In genomic region chr17:4318596-4318995, GRCh38 we compare ENCODE assay signal across 17 cellular contexts. TPM values are rescaled to one million over a fixed set of nuclear protein-coding genes. Genes with fewer than 3 reads are reported as not detected.
DNase-seq lines count a peak whose midpoint lies in the region; ATAC-seq and TF ChIP-seq lines count a peak whose summit lies in the region.
"Had no signal": no experiment of that assay in that cellular context is flagged by ENCODE, and none has a peak within 500 bp of the region (broad histone marks: within the 10 kb centered on the region; RNA-seq: fewer than 3 reads in every experiment).

No MANE protein-coding gene starts in this region.

- H3K4me1 ChIP-seq in HEK293 (ENCODE audit: control insufficient read depth, insufficient read depth, low read length) (peaks cover 28% of the 10 kb centered on the region), foreskin keratinocyte (peaks cover 31% of the 10 kb centered on the region), skeletal muscle satellite cell (ENCODE audit: control insufficient read depth, insufficient read depth, low read length) (peaks cover 8% of the 10 kb centered on the region), HAP-1 (peaks cover 2% of the 10 kb centered on the region; the same call in 1 of the 2 replicates)

- H3K9me3 ChIP-seq in HEK293 (ENCODE audit: control insufficient read depth, insufficient read depth, low read depth, low read length) (no peaks in the 10 kb centered on the region), skeletal muscle satellite cell (replicated peaks; ENCODE audit: low read length) (no peaks in the 10 kb centered on the region), HAP-1 (no peaks in the 10 kb centered on the region)
- H3K9me3 ChIP-seq: vagina had no signal

- H3K27me3 Mint-ChIP-seq in activated T-helper 2 cell treated with anti-CD3 and anti-CD28 coated beads, Interferon-gamma antibody, Interleukin-2, Interleukin-4, amounts not matched to agents 10 μg/mL and 5 μg/mL and 100 μg/mL, durations not matched to agents 14 hours and 24 hours and 36 hours (ENCODE audit: low read depth) = no peaks in the 10 kb centered on the region
- H3K27me3 Mint-ChIP-seq: CD4-positive, alpha-beta T cell had no signal

- in situ Hi-C loops in HAP-1 (cut with MboI; ENCODE audit: low sequenced_read_pairs) = no loop called here

- H3K4me3 ChIP-seq in HEK293 (ENCODE audit: low read depth, low read length) (no peak overlapping the region), skeletal muscle satellite cell (ENCODE audit: low read length) (no peak overlapping the region), HAP-1 (no peak overlapping the region)
- H3K4me3 ChIP-seq: vagina had no signal

- ATAC-seq in foreskin keratinocyte (no peak), HG03025 (IDR thresholded peaks at IDR 0.05; ENCODE audit: low FRiP score, unreplicated experiment) (no peak)
- ATAC-seq: Panc1 had no signal

- H3K36me3 ChIP-seq in HEK293 (ENCODE audit: control insufficient read depth in 2 of 2, insufficient read depth in 1 of 2, low read length in 2 of 2) (no peaks in the 10 kb centered on the region), skeletal muscle satellite cell (ENCODE audit: insufficient read depth, low read length) (no peaks in the 10 kb centered on the region), HAP-1 (replicated peaks) (0 out of 2 replicates have a peak, but pooled peaks cover 3% of the 10 kb centered on the region)
- H3K36me3 ChIP-seq: vagina had no signal

- H3K4me2 ChIP-seq in skeletal muscle satellite cell (ENCODE audit: low read length) = no peak overlapping the region

- TF ChIP-seq CTCF in HEK293 (tag by site-specific recombination; IDR thresholded peaks at IDR 0.05) (no peak), foreskin keratinocyte (conservative IDR thresholded peaks at IDR 0.05) (no peak)

- POLR2A ChIA-PET in HEK293 (lab: Yijun Ruan, JAX) = no interaction called here

- no peaks in the 10 kb centered on the region for H3K9me3 Mint-ChIP-seq in activated T-helper 2 cell treated with anti-CD3 and anti-CD28 coated beads, Interferon-gamma antibody, Interleukin-2, Interleukin-4, amounts not matched to agents 10 μg/mL and 5 μg/mL and 100 μg/mL, durations not matched to agents 14 hours and 24 hours and 36 hours
- H3K9me3 Mint-ChIP-seq: CD4-positive, alpha-beta T cell had no signal

- intact Hi-C loops in activated T-helper 2 cell treated with anti-CD3 and anti-CD28 coated beads, Interferon-gamma antibody, Interleukin-2, Interleukin-4, amounts not matched to agents 10 μg/mL and 5 μg/mL and 100 μg/mL, durations not matched to agents 14 hours and 24 hours and 36 hours (cut with micrococcal nuclease) = no loop called here

- H3K27ac Mint-ChIP-seq in activated T-helper 2 cell treated with anti-CD3 and anti-CD28 coated beads, Interferon-gamma antibody, Interleukin-2, Interleukin-4, amounts not matched to agents 10 μg/mL and 5 μg/mL and 100 μg/mL, durations not matched to agents 14 hours and 24 hours and 36 hours = peak overlapping the region; percentile 5
- H3K27ac Mint-ChIP-seq: CD4-positive, alpha-beta T cell had no signal

- H3K4me3 Mint-ChIP-seq in activated T-helper 2 cell treated with anti-CD3 and anti-CD28 coated beads, Interferon-gamma antibody, Interleukin-2, Interleukin-4, amounts not matched to agents 10 μg/mL and 5 μg/mL and 100 μg/mL, durations not matched to agents 14 hours and 24 hours and 36 hours (ENCODE audit: low read depth) = no peak overlapping the region
- H3K4me3 Mint-ChIP-seq: CD4-positive, alpha-beta T cell had no signal

- H3K27ac ChIP-seq in HEK293 (ENCODE audit: extremely low read depth, low read depth, low read length) (no peak overlapping the region), foreskin keratinocyte (peak overlapping the region; percentile 84)
- H3K27ac ChIP-seq: vagina had no signal

- peak overlapping the region; percentile 2 for H3K9ac ChIP-seq in skeletal muscle satellite cell (ENCODE audit: low read depth, low read length)

- no peaks in the 10 kb centered on the region for H3K27me3 ChIP-seq in foreskin keratinocyte
- no peaks in the 10 kb centered on the region for H3K27me3 ChIP-seq in skeletal muscle satellite cell (ENCODE audit: control insufficient read depth, insufficient read depth, low read length)
- no peaks in the 10 kb centered on the region for H3K27me3 ChIP-seq in HAP-1 (ENCODE audit: low read depth)
- H3K27me3 ChIP-seq: vagina had no signal

- CTCF ChIA-PET in HEK293 (lab: Yijun Ruan, JAX) = interaction anchor here (0.7 to 1.4 kb wide), 3 partner anchors 12 to 102 kb away, joined by 3 to 5 read pairs (median 3); no protein-coding TSS in a partner anchor

- no peak for DNase-seq in activated T-helper 2 cell treated with anti-CD3 and anti-CD28 coated beads, Interferon-gamma antibody, Interleukin-2, Interleukin-4, amounts not matched to agents 10 μg/mL and 5 μg/mL and 100 μg/mL, durations not matched to agents 14 hours and 24 hours and 36 hours (ENCODE audit: low spot score)
- DNase-seq in foreskin keratinocyte (no peak), HAP-1 (ENCODE audit: low spot score in 2 of 2) (no peak)
- DNase-seq in activated naive CD4-positive, alpha-beta T cell treated with Interleukin-2 at 50 U/mL for 16 hours = no peak
- DNase-seq: activated T-cell treated with anti-CD3 and anti-CD28 coated beads, Interleukin-2, amount 50 U/mL, for 48 hours; anterior cingulate cortex; CD4-positive, alpha-beta T cell; effector CD4-positive, alpha-beta T cell; KG1; NCI-H1436 treated with DMSO at 0.1 percent for 48 hours; NCI-H524 treated with DMSO at 0.1 percent for 48 hours; stimulated activated CD4-positive, alpha-beta T cell treated with anti-CD3 and anti-CD28 coated beads, Interleukin-4, amount 100 ng/mL, for 1 hour had no signal

- no peaks in the 10 kb centered on the region for H3K36me3 Mint-ChIP-seq in activated T-helper 2 cell treated with anti-CD3 and anti-CD28 coated beads, Interferon-gamma antibody, Interleukin-2, Interleukin-4, amounts not matched to agents 10 μg/mL and 5 μg/mL and 100 μg/mL, durations not matched to agents 14 hours and 24 hours and 36 hours (ENCODE audit: low read depth)

- H3K4me1 Mint-ChIP-seq in activated T-helper 2 cell treated with anti-CD3 and anti-CD28 coated beads, Interferon-gamma antibody, Interleukin-2, Interleukin-4, amounts not matched to agents 10 μg/mL and 5 μg/mL and 100 μg/mL, durations not matched to agents 14 hours and 24 hours and 36 hours (ENCODE audit: low read depth) = peaks cover 26% of the 10 kb centered on the region

TF ChIP-seq in HEK293, 187 proteins besides CTCF, POLR2A, EP300 and RAD21:
- TF ChIP-seq PRDM1 (tag by site-specific recombination; IDR thresholded peaks at IDR 0.05) (peak; percentile 44; the same call in 1 of the 2 replicates), ZNF660 (tag by site-specific recombination; IDR thresholded peaks at IDR 0.05) (no peak)

RNA-seq across cellular contexts. Expression of gene UBE2G1, which starts 47.9 kb away (rescaled TPM):
- total RNA-seq in activated T-helper 2 cell treated with anti-CD3 and anti-CD28 coated beads, Interferon-gamma antibody, Interleukin-2, Interleukin-4, amounts not matched to agents 10 μg/mL and 5 μg/mL and 100 μg/mL, durations not matched to agents 14 hours and 24 hours and 36 hours = 74.1 and 74.5 TPM in 2 replicates
- 57.0 and 63.3 TPM in 2 replicates for total RNA-seq in foreskin keratinocyte
- polyA plus RNA-seq in foreskin keratinocyte = 34.0 and 36.4 TPM in 2 replicates
- 32.3 and 37.8 TPM in 2 replicates for total RNA-seq in skeletal muscle satellite cell (2012; rRNA removed)

RNA-seq across cellular contexts. Expression of gene ANKFY1, which starts 54.8 kb away (rescaled TPM):
- total RNA-seq in activated T-helper 2 cell treated with anti-CD3 and anti-CD28 coated beads, Interferon-gamma antibody, Interleukin-2, Interleukin-4, amounts not matched to agents 10 μg/mL and 5 μg/mL and 100 μg/mL, durations not matched to agents 14 hours and 24 hours and 36 hours = 50.6 and 51.9 TPM in 2 replicates
- total RNA-seq in foreskin keratinocyte = 36.5 and 40.6 TPM in 2 replicates
- 8.9 and 9.5 TPM in 2 replicates for polyA plus RNA-seq in foreskin keratinocyte
- total RNA-seq in skeletal muscle satellite cell (2012; rRNA removed) = 39.5 and 42.2 TPM in 2 replicates
